In genomic region chr1:145957443-145958319, GRCh38 we compare ENCODE assay signal across 1 cellular context.
TF ChIP-seq lines count a peak whose summit lies in the region.

Gene LIX1L, minus strand, starts transcription at chr1:145958017. Its CDS starts 90 bp downstream, at chr1:145957927.

TF ChIP-seq in K562, 482 proteins besides CTCF, POLR2A, EP300 and RAD21 (continued from another document):
- TF ChIP-seq ZBTB2 (IDR thresholded peaks at IDR 0.05) = peak; percentile 66; the same call in 1 of the 2 replicates
- TF ChIP-seq RBFOX2 (IDR thresholded peaks at IDR 0.05; ENCODE audit: low read depth, low read length) = peak; percentile 76
- TF ChIP-seq U2AF2 (optimal IDR thresholded peaks at IDR 0.05; ENCODE audit: low read depth, low read length) = no peak
- peak; percentile 28; the same call in 1 of the 2 replicates for TF ChIP-seq CTBP1 (IDR thresholded peaks at IDR 0.05; ENCODE audit: borderline replicate concordance)
- no peak for TF ChIP-seq ZC3H4 (CRISPR knock-in tag; IDR thresholded peaks at IDR 0.05; ENCODE audit: borderline replicate concordance)
